9 cellular contexts compared by ENCODE assay signal in the genomic region with DNA sequence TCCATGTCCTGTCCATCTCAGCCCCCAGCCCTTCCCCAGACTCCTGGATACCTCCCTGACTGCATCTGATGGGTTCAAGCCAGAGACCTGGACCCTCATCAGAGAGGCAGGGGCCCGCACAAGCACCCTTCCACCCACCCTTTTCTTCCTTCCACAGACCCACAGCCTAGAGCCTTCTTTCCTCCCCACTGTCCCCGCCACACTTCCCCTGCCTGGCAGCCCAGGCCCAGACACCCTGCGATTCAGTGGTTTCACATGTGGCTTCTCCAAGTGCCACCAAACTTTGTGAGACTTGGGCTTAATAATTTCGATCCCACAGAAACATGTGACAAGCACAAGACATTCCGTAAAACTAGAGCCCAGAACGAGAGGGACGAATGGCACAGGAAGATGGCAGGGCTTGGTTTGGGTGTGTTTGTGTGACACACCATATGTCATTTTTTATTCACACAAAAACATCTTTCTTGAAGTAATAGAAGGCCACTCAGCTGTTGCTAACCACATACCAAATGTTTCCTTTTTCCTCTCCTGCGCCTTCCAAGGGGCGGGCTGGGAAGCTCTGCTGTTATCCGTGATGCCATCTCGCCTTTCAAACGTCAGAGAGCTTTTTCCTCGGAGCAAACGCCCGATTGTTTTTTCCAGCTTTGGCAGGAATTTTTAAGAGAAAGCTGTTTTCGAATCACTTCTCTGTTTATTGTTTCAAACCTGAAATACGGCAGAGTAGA.
A peak's percentile ranks its signal among the peaks of the same experiment; 100 is the strongest.
DNase-seq lines count a peak whose midpoint lies in the region; ATAC-seq and TF ChIP-seq lines count a peak whose summit lies in the region.
"Had no signal": no experiment of that assay in that cellular context is flagged by ENCODE, and none has a peak within 500 bp of the region (broad histone marks: within the 10 kb centered on the region; RNA-seq: fewer than 3 reads in every experiment).

No MANE protein-coding gene starts in this region.

- no peak for TF ChIP-seq CTCF in WI38 (IDR thresholded peaks at IDR 0.05; ENCODE audit: low read depth, low read length)

- peak overlapping the region; percentile 1; the same call in 1 of the 2 replicates for H3K4me3 ChIP-seq in GM08714 (ENCODE audit: low read length)
- peak overlapping the region; percentile 29 for H3K4me3 ChIP-seq in WI38 (ENCODE audit: low read depth, low read length)

- intact Hi-C loops in left ventricle myocardium superior (cut with micrococcal nuclease), result no loop called here

- DNase-seq in left ventricle myocardium superior (no peak), smooth muscle cell of the brain vasculature (ENCODE audit: low read depth, low spot score) (peak; percentile 58), hypothalamus (lab: John Stamatoyannopoulos, UW) (no peak), cortex of kidney (lab: John Stamatoyannopoulos, UW) (no peak)
- DNase-seq: NCI-H1105 had no signal

- ATAC-seq in left ventricle myocardium superior, result peak; percentile 58
- no peak for ATAC-seq in HG02938 (IDR thresholded peaks at IDR 0.05; ENCODE audit: unreplicated experiment)
- ATAC-seq in HG03378 (IDR thresholded peaks at IDR 0.05; ENCODE audit: unreplicated experiment), result no peak
